29 cellular contexts compared by ENCODE assay signal in genomic region chr7:108453320-108453719, GRCh38. TPM values are rescaled to one million over a fixed set of nuclear protein-coding genes. Genes with fewer than 3 reads are reported as not detected.
"Had no signal": no experiment of that assay in that cellular context is flagged by ENCODE, and none has a peak within 500 bp of the region (broad histone marks: within the 10 kb centered on the region; RNA-seq: fewer than 3 reads in every experiment).

No MANE protein-coding gene starts in this region.

- H3K4me1 Mint-ChIP-seq: activated T-helper 17 cell treated with anti-CD3 and anti-CD28 coated beads, Interleukin-2, amount 50 U/mL, for 72 hours; central memory CD8-positive, alpha-beta T cell had no signal

- DNase-seq: activated CD4-positive, alpha-beta memory T cell treated with anti-CD3 and anti-CD28 coated beads, Interleukin-2, amount 10 ng/mL, durations not matched to agents 7 days and 5 days; activated CD4-positive, alpha-beta T cell treated with anti-CD3 and anti-CD28 coated beads for 1 hour; activated CD8-positive, alpha-beta memory T cell treated with anti-CD3 and anti-CD28 coated beads, Interleukin-2, amount 50 U/mL, for 48 hours; activated gamma-delta T cell treated with Interleukin-2 at 50 U/mL for 16 hours; activated naive CD4-positive, alpha-beta T cell treated with anti-CD3 and anti-CD28 coated beads, Interleukin-2, amount 50 U/mL, for 16 hours; activated T-cell treated with anti-CD3 and anti-CD28 coated beads, Interleukin-2, amount 50 U/mL, for 24 hours; effector CD4-positive, alpha-beta T cell; gastrocnemius medialis; left cardiac atrium; left ventricle myocardium superior; nucleus accumbens; pancreas; retina; stimulated activated CD4-positive, alpha-beta T cell treated with anti-CD3 and anti-CD28 coated beads, Interleukin-4, amount 100 ng/mL, for 24 hours; substantia nigra; T-helper 17 cell; T1000; upper lobe of left lung had no signal

- H3K9me3 ChIP-seq: gastrocnemius medialis, pancreas, prostate gland, upper lobe of left lung had no signal

- H3K27me3 ChIP-seq: pancreas had no signal

- H3K27ac Mint-ChIP-seq: activated CD4-positive, alpha-beta memory T cell treated with anti-CD3 and anti-CD28 coated beads, Interleukin-2, amount 10 ng/mL, durations not matched to agents 7 days and 5 days; activated CD4-positive, alpha-beta T cell treated with anti-CD3 and anti-CD28 coated beads, Interleukin-2, amount 10 ng/mL, durations not matched to agents 7 days and 5 days; activated T-cell treated with anti-CD3 and anti-CD28 coated beads, Interleukin-2, amount 50 U/mL, for 24 hours; activated T-helper 17 cell treated with anti-CD3 and anti-CD28 coated beads, Interleukin-2, amount 50 U/mL, for 72 hours; dendritic cell treated with granulocyte-macrophage colony-stimulating factor and Interleukin-4, amounts not matched to agents 40 ng/mL and 50 ng/mL, for 4 days; nephron; stimulated activated effector memory CD8-positive, alpha-beta T cell treated with anti-CD3 and anti-CD28 coated beads, Interleukin-12 subunit alpha, Interleukin-12 subunit beta, amount 100 ng/mL, for 72 hours; stimulated activated naive CD8-positive, alpha-beta T cell treated with anti-CD3 and anti-CD28 coated beads, Interleukin-15, amount 100 ng/mL, for 72 hours; T-helper 17 cell had no signal

- ATAC-seq: activated T-helper 17 cell treated with anti-CD3 and anti-CD28 coated beads, Interleukin-2, amount 50 U/mL, for 72 hours; gastrocnemius medialis; left cardiac atrium; left ventricle myocardium superior; pancreas; sciatic nerve; stimulated activated naive CD8-positive, alpha-beta T cell treated with anti-CD3 and anti-CD28 coated beads, Interleukin-15, amount 100 ng/mL, for 72 hours had no signal

- H3K36me3 Mint-ChIP-seq: stimulated activated effector memory CD8-positive, alpha-beta T cell treated with anti-CD3 and anti-CD28 coated beads, Interleukin-12 subunit alpha, Interleukin-12 subunit beta, amount 100 ng/mL, for 72 hours had no signal

- H3K4me3 Mint-ChIP-seq: activated CD4-positive, alpha-beta memory T cell treated with anti-CD3 and anti-CD28 coated beads, Interleukin-2, amount 10 ng/mL, durations not matched to agents 7 days and 5 days; activated CD4-positive, alpha-beta T cell treated with anti-CD3 and anti-CD28 coated beads, Interleukin-2, amount 10 ng/mL, durations not matched to agents 7 days and 5 days; activated T-cell treated with anti-CD3 and anti-CD28 coated beads, Interleukin-2, amount 50 U/mL, for 24 hours; activated T-helper 17 cell treated with anti-CD3 and anti-CD28 coated beads, Interleukin-2, amount 50 U/mL, for 72 hours; central memory CD8-positive, alpha-beta T cell; dendritic cell treated with granulocyte-macrophage colony-stimulating factor and Interleukin-4, amounts not matched to agents 40 ng/mL and 50 ng/mL, for 4 days; stimulated activated effector memory CD8-positive, alpha-beta T cell treated with anti-CD3 and anti-CD28 coated beads, Interleukin-12 subunit alpha, Interleukin-12 subunit beta, amount 100 ng/mL, for 72 hours; T-helper 17 cell had no signal

- H3K9me3 Mint-ChIP-seq: activated CD4-positive, alpha-beta memory T cell treated with anti-CD3 and anti-CD28 coated beads, Interleukin-2, amount 10 ng/mL, durations not matched to agents 7 days and 5 days; activated CD4-positive, alpha-beta T cell treated with anti-CD3 and anti-CD28 coated beads, Interleukin-2, amount 10 ng/mL, durations not matched to agents 7 days and 5 days; activated T-cell treated with anti-CD3 and anti-CD28 coated beads, Interleukin-2, amount 50 U/mL, for 24 hours; activated T-helper 17 cell treated with anti-CD3 and anti-CD28 coated beads, Interleukin-2, amount 50 U/mL, for 72 hours; central memory CD8-positive, alpha-beta T cell; dendritic cell treated with granulocyte-macrophage colony-stimulating factor and Interleukin-4, amounts not matched to agents 40 ng/mL and 50 ng/mL, for 4 days; nephron; stimulated activated effector memory CD8-positive, alpha-beta T cell treated with anti-CD3 and anti-CD28 coated beads, Interleukin-12 subunit alpha, Interleukin-12 subunit beta, amount 100 ng/mL, for 72 hours; stimulated activated naive CD8-positive, alpha-beta T cell treated with anti-CD3 and anti-CD28 coated beads, Interleukin-15, amount 100 ng/mL, for 72 hours had no signal

- H3K4me3 ChIP-seq: gastrocnemius medialis, hepatocyte, prostate gland, upper lobe of left lung had no signal

- H3K36me3 ChIP-seq: gastrocnemius medialis, pancreas, prostate gland, upper lobe of left lung had no signal

- H2AFZ ChIP-seq: hepatocyte had no signal

- H3K27ac ChIP-seq: epithelial cell of prostate, gastrocnemius medialis, hepatocyte, pancreas, prostate gland, upper lobe of left lung had no signal

RNA-seq across cellular contexts. Expression of gene NRCAM, which starts 2.9 kb away (rescaled TPM):
- total RNA-seq: activated CD4-positive, alpha-beta memory T cell treated with anti-CD3 and anti-CD28 coated beads, Interleukin-2, amount 10 ng/mL, durations not matched to agents 7 days and 5 days; activated T-helper 17 cell treated with anti-CD3 and anti-CD28 coated beads, Interleukin-2, amount 50 U/mL, for 72 hours; T-helper 17 cell had no signal
